ENCODE assay signal across 10 cellular contexts in the genomic region with DNA sequence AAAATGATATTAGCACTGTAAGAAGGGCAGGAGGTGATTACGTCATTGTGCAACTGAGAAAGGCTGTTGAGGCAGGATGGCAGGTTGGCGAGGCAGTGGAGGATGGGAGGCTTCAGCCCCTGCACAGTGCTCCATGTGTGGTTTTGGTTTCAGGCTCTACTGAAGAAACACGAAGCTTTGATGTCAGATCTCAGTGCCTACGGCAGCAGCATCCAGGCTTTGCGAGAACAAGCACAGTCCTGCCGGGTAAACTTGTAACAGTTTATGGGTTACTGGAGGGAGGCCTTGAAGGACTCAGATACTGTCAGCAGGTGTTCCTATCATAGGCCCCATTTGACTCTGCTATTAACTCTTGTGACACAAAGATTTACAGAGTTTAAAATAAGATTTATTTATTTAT. TPM values are rescaled to one million over a fixed set of nuclear protein-coding genes. Genes with fewer than 3 reads are reported as not detected.
DNase-seq lines count a peak whose midpoint lies in the region; ATAC-seq and TF ChIP-seq lines count a peak whose summit lies in the region.
"Had no signal": no experiment of that assay in that cellular context is flagged by ENCODE, and none has a peak within 500 bp of the region (broad histone marks: within the 10 kb centered on the region; RNA-seq: fewer than 3 reads in every experiment).

No MANE protein-coding gene starts in this region.

- no peak for TF ChIP-seq POLR2A in right lobe of liver (IDR thresholded peaks at IDR 0.05)

- ATAC-seq in CD8-positive, alpha-beta T cell: peak; percentile 96
- ATAC-seq in T-helper 17 cell (peak; percentile 89), right lobe of liver (no peak)

- no peaks in the 10 kb centered on the region for H3K27me3 ChIP-seq in CD8-positive, alpha-beta T cell (ENCODE audit: insufficient read depth, low read length)
- H3K27me3 ChIP-seq in colonic mucosa (no peaks in the 10 kb centered on the region), right lobe of liver (no peaks in the 10 kb centered on the region)

- no peaks in the 10 kb centered on the region for H3K27me3 Mint-ChIP-seq in CD8-positive, alpha-beta T cell (ENCODE audit: low read depth)
- H3K27me3 Mint-ChIP-seq in T-helper 17 cell: no peaks in the 10 kb centered on the region
- H3K27me3 Mint-ChIP-seq: central memory CD8-positive, alpha-beta T cell had no signal

- H3K27ac ChIP-seq in CD8-positive, alpha-beta T cell (ENCODE audit: low read depth, low read length): no peak overlapping the region
- H3K27ac ChIP-seq in colonic mucosa (no peak overlapping the region), right lobe of liver (no peak overlapping the region)

- intact Hi-C loops in CD8-positive, alpha-beta T cell (cut with DNase I, micrococcal nuclease): no loop called here
- intact Hi-C loops in colonic mucosa (cut with DNase I) (no loop called here), right lobe of liver (cut with DNase I) (loop anchor here in 1 of 2 donors (10.0 kb wide), 1 partner anchor 63 kb away; no protein-coding TSS in a partner anchor)

- peak overlapping the region; percentile 80 for H3K27ac Mint-ChIP-seq in CD8-positive, alpha-beta T cell
- peak overlapping the region; percentile 67 for H3K27ac Mint-ChIP-seq in T-helper 17 cell

- no peaks in the 10 kb centered on the region for H3K9me3 ChIP-seq in CD8-positive, alpha-beta T cell (ENCODE audit: low read length)
- no peaks in the 10 kb centered on the region for H3K9me3 ChIP-seq in T-helper 17 cell (ENCODE audit: control insufficient read depth, low read length, poor library complexity, severe bottlenecking)
- no peaks in the 10 kb centered on the region for H3K9me3 ChIP-seq in colonic mucosa
- H3K9me3 ChIP-seq in right lobe of liver: no peaks in the 10 kb centered on the region

- peaks cover 4% of the 10 kb centered on the region for H3K4me1 ChIP-seq in CD8-positive, alpha-beta T cell (ENCODE audit: insufficient read depth, low read length)
- H3K4me1 ChIP-seq in colonic mucosa (no peaks in the 10 kb centered on the region), right lobe of liver (peaks cover 0 to 6% (median 0%) of the 10 kb centered on the region in 4 donors)

- peaks cover 69% of the 10 kb centered on the region for H3K36me3 ChIP-seq in CD8-positive, alpha-beta T cell (ENCODE audit: insufficient read depth, low read length)
- H3K36me3 ChIP-seq in colonic mucosa (peaks cover 44% of the 10 kb centered on the region), right lobe of liver (peaks cover 6 to 87% (median 58%) of the 10 kb centered on the region in 4 donors)

- peak in 4 of 7 experiments; percentile 2 to 61 (median 40) for DNase-seq in CD8-positive, alpha-beta T cell
- DNase-seq in T-helper 17 cell: no peak
- DNase-seq in activated naive CD4-positive, alpha-beta T cell treated with Interleukin-2 at 50 U/mL for 16 hours: peak; percentile 34
- peak; percentile 5 to 41 (median 26) for DNase-seq in stimulated activated CD4-positive, alpha-beta T cell treated with anti-CD3 and anti-CD28 coated beads, Interleukin-1b, Interleukin-23, amount 100 ng/mL, for 24 hours (ENCODE audit: low read depth in 4 of 4, low spot score in 1 of 4)
- no peak for DNase-seq in colonic mucosa
- DNase-seq in NCI-H82 (lab: John Stamatoyannopoulos, UW): no peak
- DNase-seq in NCI-H146 treated with DMSO at 0.1 percent for 48 hours (lab: John Stamatoyannopoulos, UW; ENCODE audit: unreplicated experiment): no peak
- no peak for DNase-seq in right lobe of liver
- DNase-seq: NCI-H526 had no signal

- H3K9ac ChIP-seq in colonic mucosa (ENCODE audit: low read depth in 2 of 2, low read length in 2 of 2): no peak overlapping the region

- no peak overlapping the region for H3K4me3 Mint-ChIP-seq in CD8-positive, alpha-beta T cell
- H3K4me3 Mint-ChIP-seq in T-helper 17 cell: no peak overlapping the region
- H3K4me3 Mint-ChIP-seq: central memory CD8-positive, alpha-beta T cell had no signal

- CTCF ChIA-PET in CD8-positive, alpha-beta T cell (lab: Charles Lee): interaction anchor here (1.1 kb wide), 1 partner anchor 13 kb away, joined by 4 read pairs; no protein-coding TSS in a partner anchor

- H3K4me3 ChIP-seq in CD8-positive, alpha-beta T cell (ENCODE audit: low read depth, low read length): no peak overlapping the region
- H3K4me3 ChIP-seq in colonic mucosa: no peak overlapping the region
- H3K4me3 ChIP-seq in right lobe of liver: no peak overlapping the region

- TF ChIP-seq CTCF in CD8-positive, alpha-beta T cell (IDR thresholded peaks at IDR 0.05): no peak
- TF ChIP-seq CTCF in colonic mucosa (IDR thresholded peaks at IDR 0.05): no peak
- no peak for TF ChIP-seq CTCF in right lobe of liver (IDR thresholded peaks at IDR 0.05)

- peaks cover 85% of the 10 kb centered on the region for H3K36me3 Mint-ChIP-seq in CD8-positive, alpha-beta T cell
- H3K36me3 Mint-ChIP-seq in T-helper 17 cell (ENCODE audit: low read depth): peaks cover 13% of the 10 kb centered on the region

- H3K4me1 Mint-ChIP-seq in CD8-positive, alpha-beta T cell (ENCODE audit: low read depth): peaks cover 12% of the 10 kb centered on the region
- H3K4me1 Mint-ChIP-seq in T-helper 17 cell: peaks cover 15% of the 10 kb centered on the region

- no peaks in the 10 kb centered on the region for H3K9me3 Mint-ChIP-seq in CD8-positive, alpha-beta T cell
- H3K9me3 Mint-ChIP-seq: central memory CD8-positive, alpha-beta T cell had no signal

- WGBS in right lobe of liver (ENCODE audit: insufficient coverage, low coverage, low lambda C conversion rate, missing lambda C conversion rate): 75% methylated on average over 6 of the region's 6 CpGs

- POLR2A ChIA-PET in CD8-positive, alpha-beta T cell (lab: Charles Lee): interaction anchor here (0.6 to 0.7 kb wide), 2 partner anchors 12 to 34 kb away, joined by 3 to 6 read pairs; no protein-coding TSS in a partner anchor

RNA-seq across cellular contexts. Expression of gene SPTAN1, which starts 35.1 kb away (rescaled TPM):
- 100 to 1,000 TPM; 299 to 332 TPM for total RNA-seq in CD8-positive, alpha-beta T cell
- total RNA-seq in T-helper 17 cell: 100 to 1,000 TPM; 734 to 740 TPM
- total RNA-seq in colonic mucosa: 100 to 1,000 TPM; 263 to 282 TPM
- 100 to 1,000 TPM in 2 of 6 experiments, 10 to 100 TPM in 4; 74.6 to 141 (median 98.6) TPM for total RNA-seq in right lobe of liver

Comparison
In these comparisons a context has a peak if more than half of its experiments do, and no peak if none do; other contexts are left out.
1. ATAC-seq: peak in CD8-positive, alpha-beta T cell (single experiment) and T-helper 17 cell (single experiment); none in right lobe of liver (0 of 4).
2. DNase-seq: peak in CD8-positive, alpha-beta T cell (4 of 7), activated naive CD4-positive, alpha-beta T cell treated with Interleukin-2 at 50 U/mL for 16 hours (single experiment) and stimulated activated CD4-positive, alpha-beta T cell treated with anti-CD3 and anti-CD28 coated beads, Interleukin-1b, Interleukin-23, amount 100 ng/mL, for 24 hours (4 of 4); none in T-helper 17 cell (0 of 3), colonic mucosa (single experiment), NCI-H82 (single experiment), NCI-H146 treated with DMSO at 0.1 percent for 48 hours (single experiment) and right lobe of liver (0 of 3).